15 cellular contexts compared by ENCODE assay signal in genomic region chr14:34857689-34858449, GRCh38. TPM values are rescaled to one million over a fixed set of nuclear protein-coding genes. Genes with fewer than 3 reads are reported as not detected.
DNase-seq lines count a peak whose midpoint lies in the region; ATAC-seq, FAIRE-seq and TF ChIP-seq lines count a peak whose summit lies in the region.
"Had no signal": no experiment of that assay in that cellular context is flagged by ENCODE, and none has a peak within 500 bp of the region (broad histone marks: within the 10 kb centered on the region; RNA-seq: fewer than 3 reads in every experiment).

No MANE protein-coding gene starts in this region.

- POLR2A ChIA-PET in GM12878 (lab: Charles Lee): interaction anchor here (1.2 to 1.7 kb wide), 2 partner anchors 9 kb away, joined by 3 to 4 read pairs; no protein-coding TSS in a partner anchor

- H3K27ac ChIP-seq in GM12878 (ENCODE audit: control insufficient read depth, insufficient read depth): no peak overlapping the region
- H3K27ac ChIP-seq: esophagus squamous epithelium, transverse colon had no signal

- H3K9ac ChIP-seq in GM12878 (ENCODE audit: control insufficient read depth, insufficient read depth, low read length): no peak overlapping the region

- peaks cover 5% of the 10 kb centered on the region for H3K79me2 ChIP-seq in GM12878 (ENCODE audit: control insufficient read depth, insufficient read depth, low read length)

- BruUV-seq in GM12878 (replicated peaks; lab: Mats Ljungman, UMichigan): no TSS peak

- FAIRE-seq in GM12878 (lab: Jason Lieb, UNC): no peak

- no peak for TF ChIP-seq EP300 in GM12878 (IDR thresholded peaks at IDR 0.05; ENCODE audit: borderline replicate concordance in 1 of 2, control insufficient read depth in 1 of 2, low read depth in 2 of 2, low read length in 2 of 2)

- TF ChIP-seq RAD21 in GM12878 (IDR thresholded peaks at IDR 0.05; ENCODE audit: insufficient read depth, low read depth, low read length): no peak

- peak overlapping the region; percentile 2 for H3K4me3 Mint-ChIP-seq in activated CD8-positive, alpha-beta memory T cell treated with anti-CD3 and anti-CD28 coated beads, Interleukin-2, amount 10 ng/mL, durations not matched to agents 7 days and 5 days
- H3K4me3 Mint-ChIP-seq: activated T-cell treated with anti-CD3 and anti-CD28 coated beads, Interleukin-2, amount 50 U/mL, for 4 hours had no signal

- H3K27ac Mint-ChIP-seq in activated CD8-positive, alpha-beta memory T cell treated with anti-CD3 and anti-CD28 coated beads, Interleukin-2, amount 10 ng/mL, durations not matched to agents 7 days and 5 days: peak overlapping the region; percentile 81

- CTCF ChIA-PET in activated CD8-positive, alpha-beta memory T cell treated with anti-CD3 and anti-CD28 coated beads, Interleukin-2, amount 10 ng/mL, durations not matched to agents 7 days and 5 days (lab: Charles Lee): interaction anchor here (0.5 to 1.5 kb wide), 2 partner anchors 15 to 19 kb away, joined by 3 read pairs; no protein-coding TSS in a partner anchor
- CTCF ChIA-PET in GM12878 (lab: Yijun Ruan, JAX): no interaction called here

- RAD21 ChIA-PET in GM12878 (lab: Charles Lee; ENCODE audit: unreplicated experiment): no interaction called here

- no peaks in the 10 kb centered on the region for H3K4me1 ChIP-seq in GM12878 (ENCODE audit: control insufficient read depth, insufficient read depth, low read length)
- H3K4me1 ChIP-seq: esophagus squamous epithelium, transverse colon had no signal

- peaks cover 3% of the 10 kb centered on the region for H3K9me3 Mint-ChIP-seq in activated CD8-positive, alpha-beta memory T cell treated with anti-CD3 and anti-CD28 coated beads, Interleukin-2, amount 10 ng/mL, durations not matched to agents 7 days and 5 days (ENCODE audit: low read depth)
- H3K9me3 Mint-ChIP-seq: activated T-cell treated with anti-CD3 and anti-CD28 coated beads, Interleukin-2, amount 50 U/mL, for 4 hours had no signal

- H3K27me3 Mint-ChIP-seq in activated CD8-positive, alpha-beta memory T cell treated with anti-CD3 and anti-CD28 coated beads, Interleukin-2, amount 10 ng/mL, durations not matched to agents 7 days and 5 days: no peaks in the 10 kb centered on the region

- in situ Hi-C loops in GM12878 (cut with MboI): no loop called here

- peaks cover 56% of the 10 kb centered on the region for H3K36me3 Mint-ChIP-seq in activated CD8-positive, alpha-beta memory T cell treated with anti-CD3 and anti-CD28 coated beads, Interleukin-2, amount 10 ng/mL, durations not matched to agents 7 days and 5 days

- H3K36me3 ChIP-seq in GM12878 (ENCODE audit: control insufficient read depth in 2 of 2, insufficient read depth in 2 of 2, low read length in 1 of 2): peaks cover 3 to 30% of the 10 kb centered on the region in 2 experiments; a peak in 3 of 4 replicates

- intact Hi-C loops in GM12878 (cut with micrococcal nuclease; ENCODE audit: unreplicated experiment): no loop called here

- H3K27me3 ChIP-seq in GM12878 (replicated peaks in 1 of 2; ENCODE audit: control insufficient read depth in 2 of 2, insufficient read depth in 2 of 2, low read length in 1 of 2): no peaks in the 10 kb centered on the region
- H3K27me3 ChIP-seq: esophagus squamous epithelium, transverse colon had no signal

- H3K4me2 ChIP-seq in GM12878 (ENCODE audit: control insufficient read depth, insufficient read depth): no peak overlapping the region

- no peak for TF ChIP-seq CTCF in GM12878 (IDR thresholded peaks at IDR 0.05 in 2 of 3, conservative IDR thresholded peaks at IDR 0.05 in 1 of 3; ENCODE audit: control insufficient read depth in 2 of 3, extremely low read depth in 1 of 3, insufficient read depth in 1 of 3, low read depth in 3 of 3, low read length in 3 of 3)

- TF ChIP-seq POLR2A in GM12878 (IDR thresholded peaks at IDR 0.05; ENCODE audit: low read depth, low read length): no peak

- WGBS in GM12878 (ENCODE audit: insufficient coverage, insufficient replicate concordance, low lambda C conversion rate, missing lambda C conversion rate): 92% methylated on average over 7 of the region's 7 CpGs

- no peak overlapping the region for H2AFZ ChIP-seq in GM12878 (ENCODE audit: control insufficient read depth, low read depth, low read length)

- SMC1A ChIA-PET in GM12878 (lab: Charles Lee; ENCODE audit: uncharacterized antibody, unreplicated experiment): interaction anchor here (0.5 to 0.7 kb wide), 2 partner anchors 10 to 581 kb away, joined by 3 read pairs; no protein-coding TSS in a partner anchor

- H3K4me3 ChIP-seq in GM12878: no peak overlapping the region
- H3K4me3 ChIP-seq: esophagus squamous epithelium, transverse colon had no signal

- H4K20me1 ChIP-seq in GM12878 (ENCODE audit: control insufficient read depth, insufficient read depth): no peaks in the 10 kb centered on the region

- DNase-seq in activated CD8-positive, alpha-beta memory T cell treated with anti-CD3 and anti-CD28 coated beads, Interleukin-2, amount 10 ng/mL, durations not matched to agents 7 days and 5 days: peak; percentile 70
- no peak for DNase-seq in activated CD8-positive, alpha-beta memory T cell treated with anti-CD3 and anti-CD28 coated beads, Interleukin-2, amount 50 U/mL, for 4 hours
- DNase-seq in NOMO-1 (lab: John Stamatoyannopoulos, UW; ENCODE audit: unreplicated experiment in 2 of 2) (peak; percentile 35 to 41), GM12878 (ENCODE audit: low read depth, low spot score) (no peak), SHP77 treated with DMSO at 0.1 percent for 48 hours (lab: John Stamatoyannopoulos, UW) (no peak)
- DNase-seq in stimulated activated naive CD8-positive, alpha-beta T cell treated with anti-CD3 and anti-CD28 coated beads, Interleukin-15, Interleukin-2, amounts not matched to agents 100 U/mL and 50 U/mL, for 24 hours: no peak
- DNase-seq: ACHN; activated T-cell treated with anti-CD3 and anti-CD28 coated beads, Interleukin-2, amount 50 U/mL, for 4 hours; cerebellar nuclear complex; esophagus squamous epithelium; NCI-H1436 treated with DMSO at 0.1 percent for 48 hours; retina; transverse colon had no signal

- peaks cover 24% of the 10 kb centered on the region for H3K4me1 Mint-ChIP-seq in activated CD8-positive, alpha-beta memory T cell treated with anti-CD3 and anti-CD28 coated beads, Interleukin-2, amount 10 ng/mL, durations not matched to agents 7 days and 5 days

- peak; percentile 85 for ATAC-seq in activated CD8-positive, alpha-beta memory T cell treated with anti-CD3 and anti-CD28 coated beads, Interleukin-2, amount 10 ng/mL, durations not matched to agents 7 days and 5 days
- ATAC-seq in GM12878 (peak; percentile 33; the same call in 1 of the 3 replicates), GM19452 (IDR thresholded peaks at IDR 0.05; ENCODE audit: unreplicated experiment) (no peak), HG02678 (IDR thresholded peaks at IDR 0.05; ENCODE audit: unreplicated experiment) (no peak)
- ATAC-seq in stimulated activated naive CD8-positive, alpha-beta T cell treated with anti-CD3 and anti-CD28 coated beads, Interleukin-15, Interleukin-2, amounts not matched to agents 100 U/mL and 50 U/mL, for 24 hours: peak; percentile 57

- H3K9me3 ChIP-seq in GM12878 (replicated peaks; ENCODE audit: control insufficient read depth, insufficient read depth, low read length): no peaks in the 10 kb centered on the region; the same call in 2 of the 3 replicates
- H3K9me3 ChIP-seq: esophagus squamous epithelium, transverse colon had no signal

TF ChIP-seq in GM12878, 131 proteins besides CTCF, POLR2A, EP300 and RAD21 (continues in another document):
- no peak; the same call in 1 of the 2 replicates for TF ChIP-seq FOXK2 (IDR thresholded peaks at IDR 0.05)
- TF ChIP-seq FOS (IDR thresholded peaks at IDR 0.05; ENCODE audit: borderline replicate concordance, extremely low read depth, insufficient read length): no peak
- no peak for TF ChIP-seq HDAC6 (IDR thresholded peaks at IDR 0.05; ENCODE audit: unreplicated experiment)
- no peak for TF ChIP-seq SP1 (IDR thresholded peaks at IDR 0.05; ENCODE audit: low read depth, low read length)

RNA-seq across cellular contexts. Expression of gene BAZ1A, which starts 17.3 kb away (rescaled TPM):
- total RNA-seq in activated CD8-positive, alpha-beta memory T cell treated with anti-CD3 and anti-CD28 coated beads, Interleukin-2, amount 10 ng/mL, durations not matched to agents 7 days and 5 days: 10 to 100 TPM; 48.7 to 57.4 TPM
- total RNA-seq in GM12878 (2013; cell fraction: nucleolus; rRNA removed): 105 and 106 TPM in 2 replicates
- total RNA-seq in GM12878 (2014; rRNA removed) (61.6 and 67.1 TPM in 2 replicates), GM12878 (2014; rRNA removed; fragmentation: Illumina TruSeq; extraction: Trizol) (89.9 and 96.5 TPM in 2 replicates), GM12878 (2021) (46.9 and 48.0 TPM in 2 replicates)
- polyA plus RNA-seq in GM12878 (2011; ENCODE audit: low read depth): 18.3 TPM
- polyA plus RNA-seq in GM12878 (2011; rRNA removed) (53.5 and 80.6 TPM in 2 replicates), GM12878 (2014; fragmentation: Illumina TruSeq; extraction: Trizol) (76.7 and 125 TPM in 2 replicates), GM12878 (2014; fragmentation: Nextera tagmentation; extraction: Ambion mirVana) (10 to 100 TPM; 38.5 to 39.9 TPM), GM12878 (2014; rRNA removed) (44.4 and 57.3 TPM in 2 replicates), GM12878 (2016; fragmentation: Nextera tagmentation; extraction: Ambion mirVana) (10 to 100 TPM; 34.3 to 38.8 TPM)
- polyA plus RNA-seq in GM12878 (2011; cell fraction: cytosol; rRNA removed): 15.3 and 22.6 TPM in 2 replicates
- polyA plus RNA-seq in GM12878 (2011; cell fraction: nucleus; rRNA removed): 36.8 and 50.4 TPM in 2 replicates
- polyA plus RNA-seq in GM12878 (2012): 24.1 and 28.8 TPM in 2 replicates
- 35.4 and 47.5 TPM in 2 replicates for polyA minus RNA-seq in GM12878 (2011; rRNA and poly(A)+ RNA removed)
- 29.5 and 34.0 TPM in 2 replicates for polyA minus RNA-seq in GM12878 (2011; cell fraction: cytosol; rRNA and poly(A)+ RNA removed)
- polyA minus RNA-seq in GM12878 (2011; cell fraction: nucleus; rRNA and poly(A)+ RNA removed): 13.9 and 29.7 TPM in 2 replicates

Comparison
In these comparisons a context has a peak if more than half of its experiments do, and no peak if none do; other contexts are left out.
1. DNase-seq: peak in activated CD8-positive, alpha-beta memory T cell treated with anti-CD3 and anti-CD28 coated beads, Interleukin-2, amount 10 ng/mL, durations not matched to agents 7 days and 5 days (single experiment) and NOMO-1 (2 of 2); none in activated CD8-positive, alpha-beta memory T cell treated with anti-CD3 and anti-CD28 coated beads, Interleukin-2, amount 50 U/mL, for 4 hours (single experiment), GM12878 (single experiment), stimulated activated naive CD8-positive, alpha-beta T cell treated with anti-CD3 and anti-CD28 coated beads, Interleukin-15, Interleukin-2, amounts not matched to agents 100 U/mL and 50 U/mL, for 24 hours (single experiment) and SHP77 treated with DMSO at 0.1 percent for 48 hours (single experiment).
2. ATAC-seq: peak in activated CD8-positive, alpha-beta memory T cell treated with anti-CD3 and anti-CD28 coated beads, Interleukin-2, amount 10 ng/mL, durations not matched to agents 7 days and 5 days (single experiment), GM12878 (single experiment) and stimulated activated naive CD8-positive, alpha-beta T cell treated with anti-CD3 and anti-CD28 coated beads, Interleukin-15, Interleukin-2, amounts not matched to agents 100 U/mL and 50 U/mL, for 24 hours (single experiment); none in GM19452 (single experiment) and HG02678 (single experiment).